Comparison of ENCODE assay signal across 8 cellular contexts in the genomic region with DNA sequence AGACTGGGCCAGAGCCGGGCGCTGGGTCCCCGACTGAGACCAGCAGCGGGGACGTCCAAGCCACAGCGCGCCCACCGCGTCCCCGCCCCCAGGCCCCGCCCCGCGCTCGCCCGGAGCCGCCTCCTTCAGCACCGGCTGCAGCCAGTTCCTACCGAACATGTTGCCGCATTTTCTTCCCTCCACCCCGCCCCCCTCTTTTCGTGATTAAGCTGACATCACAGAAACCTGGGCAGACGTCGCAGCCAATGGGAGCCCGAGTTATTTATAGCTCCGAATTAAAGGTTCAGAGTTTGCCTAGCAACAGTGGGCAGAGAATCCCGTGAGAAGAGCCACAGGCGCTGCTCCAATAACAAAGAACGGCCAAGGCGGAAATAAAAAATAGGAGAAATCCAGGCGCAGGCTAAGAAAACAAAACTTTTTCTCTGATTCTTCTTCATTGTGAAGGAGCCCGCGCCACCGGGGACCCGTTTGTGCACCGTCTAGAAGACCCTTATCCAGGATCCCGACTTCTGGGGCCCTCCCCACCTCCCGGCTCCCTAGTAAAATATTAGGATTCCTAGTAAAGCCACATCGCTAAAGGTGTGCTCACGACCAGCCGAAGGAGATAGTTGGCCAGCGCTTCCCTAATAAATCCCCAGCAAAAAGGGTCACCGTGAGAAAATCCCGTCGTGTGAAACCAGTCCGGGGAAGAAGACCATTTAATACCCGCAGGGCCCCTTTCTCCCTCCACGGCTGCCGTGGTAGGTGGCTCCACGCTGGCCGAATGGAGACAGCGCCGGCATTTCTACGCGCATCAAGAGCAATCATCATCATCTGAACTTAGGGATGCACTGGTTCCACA.
DNase-seq lines count a peak whose midpoint lies in the region; ATAC-seq and TF ChIP-seq lines count a peak whose summit lies in the region.

No MANE protein-coding gene starts in this region.

- WGBS in ovary, 3 donors, result 0 to 1% (median 0%) methylated on average over 54 of the region's 54 CpGs

- H3K36me3 ChIP-seq in ovary (no peaks in the 10 kb centered on the region), thoracic aorta (peaks cover 8% of the 10 kb centered on the region)

- H3K27ac ChIP-seq in ovary (peak overlapping the region; percentile 80 to 88), thoracic aorta (peak overlapping the region; percentile 83 to 88)

- peaks cover 67% of the 10 kb centered on the region for H3K27me3 Mint-ChIP-seq in T-helper 1 cell treated with Interleukin-12 subunit alpha and Interleukin-12 subunit beta and Interleukin-4 antibody, amounts not matched to agents 30 μg/mL and 1 μg/mL, for 36 hours (ENCODE audit: low read depth)

- peak in 1 of 3 donors; percentile 9 for TF ChIP-seq CTCF in ovary (IDR thresholded peaks at IDR 0.05)
- TF ChIP-seq CTCF in thoracic aorta (IDR thresholded peaks at IDR 0.05), result no peak

- no peak for TF ChIP-seq EP300 in ovary (IDR thresholded peaks at IDR 0.05)

- H3K9me3 ChIP-seq in ovary (no peaks in the 10 kb centered on the region), thoracic aorta (no peaks in the 10 kb centered on the region)

- DNase-seq in ELR (ENCODE audit: low read depth) (peak; percentile 99), NCI-H1694 treated with DMSO at 0.1 percent for 48 hours (lab: John Stamatoyannopoulos, UW) (peak; percentile 94), amniotic stem cell (lab: John Stamatoyannopoulos, UW) (peak; percentile 94), cardiac septum (ENCODE audit: low spot score) (peak; percentile 96), ovary (peak; percentile 96 to 98 (median 97)), thoracic aorta (ENCODE audit: low spot score) (peak; percentile 94)

- H3K4me1 ChIP-seq in ovary (ENCODE audit: insufficient read depth) (peaks cover 10% of the 10 kb centered on the region), thoracic aorta (ENCODE audit: control insufficient read depth in 1 of 2, low read depth in 2 of 2) (peaks cover 11 to 35% of the 10 kb centered on the region in 2 donors)

- peak; percentile 75 for ATAC-seq in HG02642 (IDR thresholded peaks at IDR 0.05; ENCODE audit: poor library complexity, unreplicated experiment)
- ATAC-seq in thoracic aorta (ENCODE audit: insufficient number of reproducible peaks, low FRiP score, low read depth), result peak; percentile 84

- H3K4me3 Mint-ChIP-seq in T-helper 1 cell treated with Interleukin-12 subunit alpha and Interleukin-12 subunit beta and Interleukin-4 antibody, amounts not matched to agents 30 μg/mL and 1 μg/mL, for 36 hours, result peak overlapping the region; percentile 88

- intact Hi-C loops in cardiac septum (cut with DNase I), result loop anchor here (2.0 kb wide), 1 partner anchor 199 kb away; no protein-coding TSS in a partner anchor
- intact Hi-C loops in ovary (cut with DNase I), result loop anchor here (5.0 to 10.0 kb wide), 6 partner anchors 211 to 528 kb away; no protein-coding TSS in a partner anchor

- H3K9me3 Mint-ChIP-seq in T-helper 1 cell treated with Interleukin-12 subunit alpha and Interleukin-12 subunit beta and Interleukin-4 antibody, amounts not matched to agents 30 μg/mL and 1 μg/mL, for 36 hours, result no peaks in the 10 kb centered on the region

- peak overlapping the region; percentile 66 for H3K4me3 ChIP-seq in ovary
- peak overlapping the region; percentile 80 for H3K4me3 ChIP-seq in thoracic aorta

- H3K4me1 Mint-ChIP-seq in T-helper 1 cell treated with Interleukin-12 subunit alpha and Interleukin-12 subunit beta and Interleukin-4 antibody, amounts not matched to agents 30 μg/mL and 1 μg/mL, for 36 hours (ENCODE audit: low read depth), result peaks cover 19% of the 10 kb centered on the region

- peak; percentile 79 for TF ChIP-seq POLR2A in ovary (IDR thresholded peaks at IDR 0.05)

- H3K27me3 ChIP-seq in ovary, result no peaks in the 10 kb centered on the region
- no peaks in the 10 kb centered on the region for H3K27me3 ChIP-seq in thoracic aorta (replicated peaks; ENCODE audit: insufficient read depth)

- H3K36me3 Mint-ChIP-seq in T-helper 1 cell treated with Interleukin-12 subunit alpha and Interleukin-12 subunit beta and Interleukin-4 antibody, amounts not matched to agents 30 μg/mL and 1 μg/mL, for 36 hours (ENCODE audit: low read depth), result peaks cover 4% of the 10 kb centered on the region

- peak overlapping the region; percentile 62 for H3K27ac Mint-ChIP-seq in T-helper 1 cell treated with Interleukin-12 subunit alpha and Interleukin-12 subunit beta and Interleukin-4 antibody, amounts not matched to agents 30 μg/mL and 1 μg/mL, for 36 hours

Comparison
In these comparisons a context has a peak if more than half of its experiments do, and no peak if none do; other contexts are left out.
1. Peak in every context shown above with its lines: DNase-seq, ATAC-seq, H3K4me3 ChIP-seq and H3K27ac ChIP-seq.